Comparison of ENCODE assay signal across 8 cellular contexts in genomic region chr17:29640413-29640812, GRCh38. TPM values are rescaled to one million over a fixed set of nuclear protein-coding genes. Genes with fewer than 3 reads are reported as not detected.
A peak's percentile ranks its signal among the peaks of the same experiment; 100 is the strongest.
DNase-seq lines count a peak whose midpoint lies in the region; ATAC-seq and TF ChIP-seq lines count a peak whose summit lies in the region.

No MANE protein-coding gene starts in this region.

- H3K4me3 ChIP-seq in BJ (ENCODE audit: low read depth, low read length) (no peak overlapping the region), epithelial cell of esophagus (ENCODE audit: low read length) (no peak overlapping the region)

- TF ChIP-seq CTCF in BJ (IDR thresholded peaks at IDR 0.05; ENCODE audit: insufficient read depth, low read depth, low read length) (no peak), epithelial cell of esophagus (IDR thresholded peaks at IDR 0.05; ENCODE audit: insufficient read depth, low read depth, low read length, missing control alignments) (no peak), osteocyte (IDR thresholded peaks at IDR 0.05) (no peak)

- H3K27ac Mint-ChIP-seq in osteocyte (ENCODE audit: unreplicated experiment): peak overlapping the region; percentile 91

- peaks cover 56% of the 10 kb centered on the region for H3K4me1 Mint-ChIP-seq in osteocyte (ENCODE audit: unreplicated experiment)

- H3K27me3 ChIP-seq in BJ (ENCODE audit: control insufficient read depth, insufficient read depth, low read length): no peaks in the 10 kb centered on the region

- DNase-seq in BJ (ENCODE audit: low read depth) (peak; percentile 52), NCI-H69 (lab: John Stamatoyannopoulos, UW) (peak; percentile 20), epithelial cell of esophagus (ENCODE audit: low read depth) (peak; percentile 71), osteocyte (ENCODE audit: extremely low spot score, unreplicated experiment) (no peak), HUDEP-2 (lab: John Stamatoyannopoulos, UW; ENCODE audit: unreplicated experiment in 76 of 76) (no peak), DMS79 treated with DMSO at 0.1 percent for 48 hours (lab: John Stamatoyannopoulos, UW) (no peak)

- H3K27me3 Mint-ChIP-seq in osteocyte (ENCODE audit: unreplicated experiment): no peaks in the 10 kb centered on the region

- peaks cover 2% of the 10 kb centered on the region; the same call in 1 of the 2 replicates for H3K36me3 ChIP-seq in BJ (ENCODE audit: control insufficient read depth, insufficient read depth, low read length)

- POLR2A ChIA-PET in BJ (lab: Charles Lee): no interaction called here

- H3K4me3 Mint-ChIP-seq in osteocyte (ENCODE audit: unreplicated experiment): no peak overlapping the region

- H3K9me3 Mint-ChIP-seq in osteocyte (ENCODE audit: unreplicated experiment): no peaks in the 10 kb centered on the region

- CTCF ChIA-PET in BJ (lab: Yijun Ruan, JAX): interaction anchor here (0.6 to 7.9 kb wide), 20 partner anchors 13 to 293 kb away, joined by 3 to 147 read pairs (median 6); partner anchors contain the start of gene SSH2

- peaks cover 12% of the 10 kb centered on the region for H3K36me3 Mint-ChIP-seq in osteocyte (ENCODE audit: unreplicated experiment)

- no peak for ATAC-seq in HG02623 (IDR thresholded peaks at IDR 0.05; ENCODE audit: unreplicated experiment)
- no peak for ATAC-seq in HG03135 (IDR thresholded peaks at IDR 0.05; ENCODE audit: unreplicated experiment)

RNA-seq across cellular contexts. Expression of gene CORO6, which starts 17.7 kb away (rescaled TPM):
- polyA plus RNA-seq in BJ (2011; rRNA removed): 8.0 and 19.3 TPM in 2 replicates
- 12.4 and 14.2 TPM in 2 replicates for polyA minus RNA-seq in BJ (2011; rRNA and poly(A)+ RNA removed)
- total RNA-seq in osteocyte: 4.8 and 7.1 TPM in 2 replicates

RNA-seq across cellular contexts. Expression of gene ANKRD13B, which starts 47.5 kb away (rescaled TPM):
- polyA plus RNA-seq in BJ (2011; rRNA removed): 1.9 and 3.1 TPM in 2 replicates
- polyA minus RNA-seq in BJ (2011; rRNA and poly(A)+ RNA removed): 2.9 and 3.7 TPM in 2 replicates
- total RNA-seq in osteocyte: 33.1 and 36.1 TPM in 2 replicates

RNA-seq across cellular contexts. Expression of gene GIT1, which starts 51.0 kb away (rescaled TPM):
- 21.6 and 32.0 TPM in 2 replicates for polyA plus RNA-seq in BJ (2011; rRNA removed)
- polyA minus RNA-seq in BJ (2011; rRNA and poly(A)+ RNA removed): 28.2 and 37.6 TPM in 2 replicates
- total RNA-seq in osteocyte: 48.2 and 50.7 TPM in 2 replicates

Comparison
In these comparisons a context has a peak if more than half of its experiments do, and no peak if none do; other contexts are left out.
1. DNase-seq: peak in BJ (single experiment), NCI-H69 (single experiment) and epithelial cell of esophagus (single experiment); none in osteocyte (single experiment), HUDEP-2 (0 of 76) and DMS79 treated with DMSO at 0.1 percent for 48 hours (single experiment).